In the genomic region with DNA sequence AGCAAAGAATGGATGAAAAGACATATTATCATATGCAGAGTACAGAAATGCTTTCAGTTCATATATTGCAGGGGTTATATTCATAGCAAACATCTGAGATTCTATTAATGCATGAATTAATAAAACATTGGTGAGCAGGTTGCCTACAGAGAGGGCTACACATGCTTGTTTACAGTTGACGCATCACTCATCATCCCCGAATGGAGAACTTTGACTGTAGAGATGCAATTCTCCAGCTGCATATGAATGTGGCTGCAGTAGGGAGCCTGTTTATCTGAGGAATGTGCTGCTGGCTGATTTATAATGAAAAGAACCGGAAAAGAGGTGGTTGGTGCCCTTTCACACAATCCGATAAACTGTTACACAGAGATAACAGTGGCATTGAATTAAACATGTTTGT, we compare ENCODE assay signal across 20 cellular contexts.
"Had no signal": no experiment of that assay in that cellular context is flagged by ENCODE, and none has a peak within 500 bp of the region (broad histone marks: within the 10 kb centered on the region; RNA-seq: fewer than 3 reads in every experiment).

No MANE protein-coding gene starts in this region.

- H3K9me3 ChIP-seq: pancreas, stomach, tibial artery, uterus had no signal

- H3K27ac ChIP-seq: brain microvascular endothelial cell, pancreas, stomach, tibial artery, uterus had no signal

- ATAC-seq: esophagus mucosa; left lobe of liver; natural killer cell treated with Interleukin-12 subunit alpha and Interleukin-12 subunit beta and Interleukin-15 and Interleukin-18, amount 100 ng/mL, for 72 hours; T-helper 17 cell had no signal

- H3K27me3 ChIP-seq: brain microvascular endothelial cell, pancreas, stomach, tibial artery, uterus had no signal

- H3K4me1 ChIP-seq: tibial artery, uterus had no signal

- H3K36me3 ChIP-seq: brain microvascular endothelial cell, pancreas, stomach, tibial artery, uterus had no signal

- H3K4me3 ChIP-seq: pancreas, stomach, tibial artery, uterus had no signal

- DNase-seq: activated CD4-positive, alpha-beta T cell treated with anti-CD3 and anti-CD28 coated beads, Interleukin-2, amount 50 U/mL, for 4 hours; activated CD4-positive, CD25-positive, alpha-beta regulatory T cell treated with anti-CD3 and anti-CD28 coated beads, Interleukin-2, amount 50 U/mL, for 72 hours; activated effector memory CD4-positive, alpha-beta T cell treated with Interleukin-2 at 50 U/mL for 16 hours; activated T-cell treated with anti-CD3 and anti-CD28 coated beads, Interleukin-2, amount 50 U/mL, for 24 hours; brain microvascular endothelial cell; cerebellar nuclear complex; dermis blood vessel endothelial cell; glutamatergic neuron; islet precursor cell; pancreas; retina; stimulated activated CD4-positive, alpha-beta T cell treated with anti-CD3 and anti-CD28 coated beads, Interleukin-15, amount 100 ng/mL, for 24 hours; stimulated activated CD4-positive, alpha-beta T cell treated with anti-CD3 and anti-CD28 coated beads, Interleukin-4, amount 100 ng/mL, for 24 hours; stomach; T-helper 17 cell; tibial artery; uterus had no signal
